ENCODE assay signal across 16 cellular contexts in genomic region chr20:37714973-37715657, GRCh38. TPM values are rescaled to one million over a fixed set of nuclear protein-coding genes. Genes with fewer than 3 reads are reported as not detected.
DNase-seq lines count a peak whose midpoint lies in the region; ATAC-seq and TF ChIP-seq lines count a peak whose summit lies in the region.
"Had no signal": no experiment of that assay in that cellular context is flagged by ENCODE, and none has a peak within 500 bp of the region (broad histone marks: within the 10 kb centered on the region; RNA-seq: fewer than 3 reads in every experiment).

No MANE protein-coding gene starts in this region.

- H3K9me3 ChIP-seq in tibial artery = no peaks in the 10 kb centered on the region

- in situ Hi-C loops in brain microvascular endothelial cell (cut with HindIII; ENCODE audit: low pct_ligation_motif_present, low sequenced_read_pairs) = no loop called here

- H3K27ac ChIP-seq in brain microvascular endothelial cell (peak overlapping the region; percentile 21), tibial artery (no peak overlapping the region)
- H3K27ac ChIP-seq: C4-2B had no signal

- H3K36me3 ChIP-seq in brain microvascular endothelial cell (replicated peaks) (no peaks in the 10 kb centered on the region), tibial artery (no peaks in the 10 kb centered on the region)

- DNase-seq in CD1c-positive myeloid dendritic cell (ENCODE audit: extremely low spot score) (peak; percentile 57), NOMO-1 (lab: John Stamatoyannopoulos, UW; ENCODE audit: unreplicated experiment in 2 of 2) (peak; percentile 63 to 82), brain microvascular endothelial cell (no peak), myocyte (ENCODE audit: low read depth) (peak; percentile 9), medulla oblongata (ENCODE audit: extremely low spot score) (no peak), tibial artery (no peak)
- DNase-seq: activated naive CD8-positive, alpha-beta T cell treated with anti-CD3 and anti-CD28 coated beads, Interleukin-2, amount 10 ng/mL, durations not matched to agents 7 days and 5 days; effector CD8-positive, alpha-beta T cell; NCI-H1436 treated with DMSO at 0.1 percent for 48 hours; NK-92 treated with Interleukin-12 subunit alpha and Interleukin-12 subunit beta, amount 100 ng/mL, for 24 hours; occipital lobe; stimulated activated CD4-positive, alpha-beta T cell treated with anti-CD3 and anti-CD28 coated beads, Interleukin-15, amount 100 ng/mL, for 24 hours; stimulated activated CD8-positive, alpha-beta memory T cell treated with anti-CD3 and anti-CD28 coated beads, Interleukin-4, amount 100 ng/mL, for 48 hours had no signal

- peaks cover 0 to 11% (median 5%) of the 10 kb centered on the region in 4 donors for H3K4me1 ChIP-seq in tibial artery

- ATAC-seq in HG02938 (IDR thresholded peaks at IDR 0.05; ENCODE audit: unreplicated experiment) (no peak), HG02588 (IDR thresholded peaks at IDR 0.05; ENCODE audit: unreplicated experiment) (no peak)

- H3K27me3 ChIP-seq in brain microvascular endothelial cell (replicated peaks) = no peaks in the 10 kb centered on the region
- H3K27me3 ChIP-seq in tibial artery = no peaks in the 10 kb centered on the region

- intact Hi-C loops in tibial artery (cut with DNase I; ENCODE audit: low total_unique reads) = no loop called here

- H3K4me3 ChIP-seq in brain microvascular endothelial cell (ENCODE audit: low read depth, low read length) (no peak overlapping the region), tibial artery (no peak overlapping the region)

- TF ChIP-seq CTCF in brain microvascular endothelial cell (IDR thresholded peaks at IDR 0.05; ENCODE audit: low read depth, low read length, missing control alignments) (no peak), tibial artery (IDR thresholded peaks at IDR 0.05) (no peak)

RNA-seq across cellular contexts. Expression of gene CTNNBL1, which starts 21.3 kb away (rescaled TPM):
- total RNA-seq in myocyte = 27.8 and 30.4 TPM in 2 replicates
- 48.3 TPM for polyA plus RNA-seq in myocyte (2012)

Comparison
In these comparisons a context has a peak if more than half of its experiments do, and no peak if none do; other contexts are left out.
1. DNase-seq: peak in CD1c-positive myeloid dendritic cell (single experiment), NOMO-1 (2 of 2) and myocyte (single experiment); none in brain microvascular endothelial cell (single experiment), medulla oblongata (single experiment) and tibial artery (0 of 2).